In the genomic region with DNA sequence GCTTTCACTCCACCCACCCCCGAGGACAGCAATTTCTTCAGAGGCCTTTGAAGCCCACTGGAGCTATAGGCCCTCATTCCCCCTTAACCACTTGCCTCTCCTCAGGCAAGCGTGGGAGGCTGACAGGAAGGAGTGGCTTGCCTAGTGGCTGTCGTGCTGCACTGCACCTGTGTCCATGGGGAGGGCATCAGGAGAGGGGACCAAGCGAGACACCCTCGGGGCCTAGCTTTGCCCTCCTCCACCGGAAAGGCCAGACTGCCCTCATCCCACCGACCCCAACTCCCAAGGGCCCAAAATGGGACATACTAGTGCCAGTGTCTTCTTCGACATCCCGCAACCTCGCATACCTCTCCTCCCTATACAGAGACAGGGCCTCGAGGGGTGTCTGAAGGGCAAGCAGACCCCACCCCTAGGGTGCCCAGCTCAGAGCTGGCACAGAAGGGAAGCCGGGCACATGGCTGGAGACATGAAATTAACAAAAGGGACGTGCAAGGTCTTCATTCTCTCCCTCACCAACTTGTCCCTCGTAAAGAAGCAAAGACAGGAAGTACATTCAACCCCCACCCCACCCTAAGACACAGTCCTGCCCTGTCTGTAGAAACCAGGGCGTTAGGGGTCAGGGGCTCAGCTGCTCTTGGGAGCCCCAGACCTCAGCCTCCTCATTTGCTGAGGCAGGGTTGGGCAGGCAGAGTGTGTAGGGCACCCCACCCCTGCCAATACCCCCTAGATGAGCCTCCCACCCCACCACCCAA, we compare ENCODE assay signal across 12 cellular contexts. TPM values are rescaled to one million over a fixed set of nuclear protein-coding genes. Genes with fewer than 3 reads are reported as not detected.
DNase-seq lines count a peak whose midpoint lies in the region; ATAC-seq and TF ChIP-seq lines count a peak whose summit lies in the region.
"Had no signal": no experiment of that assay in that cellular context is flagged by ENCODE, and none has a peak within 500 bp of the region (broad histone marks: within the 10 kb centered on the region; RNA-seq: fewer than 3 reads in every experiment).

No MANE protein-coding gene starts in this region.

- H3K4me3 ChIP-seq in vagina: no peak overlapping the region
- H3K4me3 ChIP-seq: tibial artery had no signal

- TF ChIP-seq CTCF in WTC11 (IDR thresholded peaks at IDR 0.05): no peak
- TF ChIP-seq CTCF in vagina (IDR thresholded peaks at IDR 0.05): no peak

- POLR2A ChIA-PET in WTC11 (lab: Charles Lee): interaction anchor here (1.3 kb wide), 1 partner anchor 24 kb away, joined by 3 read pairs; a partner anchor contains a TSS

- H3K36me3 Mint-ChIP-seq in WTC11: no peaks in the 10 kb centered on the region

- H3K4me1 Mint-ChIP-seq in WTC11: peaks cover 2% of the 10 kb centered on the region; the same call in 1 of the 2 replicates

- no peak for TF ChIP-seq POLR2A in vagina (IDR thresholded peaks at IDR 0.05)

- no peaks in the 10 kb centered on the region for H3K27me3 Mint-ChIP-seq in WTC11 (ENCODE audit: low read depth)

- H3K27me3 ChIP-seq in vagina: no peaks in the 10 kb centered on the region
- H3K27me3 ChIP-seq: tibial artery had no signal

- no peaks in the 10 kb centered on the region for H3K9me3 ChIP-seq in vagina
- H3K9me3 ChIP-seq: tibial artery had no signal

- no peak overlapping the region for H3K4me3 Mint-ChIP-seq in WTC11

- CTCF ChIA-PET in WTC11 (lab: Charles Lee): interaction anchor here (0.7 to 2.3 kb wide), 10 partner anchors 9 to 297 kb away, joined by 3 to 17 read pairs (median 4); a partner anchor contains a TSS

- intact Hi-C loops in vagina (cut with DNase I): no loop called here

- no peaks in the 10 kb centered on the region for H3K4me1 ChIP-seq in vagina
- H3K4me1 ChIP-seq: tibial artery had no signal

- ATAC-seq in GM18868 (IDR thresholded peaks at IDR 0.05; ENCODE audit: unreplicated experiment) (peak; percentile 63), WTC11 (peak; percentile 82)
- ATAC-seq: right cardiac atrium had no signal

- H3K27ac ChIP-seq in vagina: no peak overlapping the region
- H3K27ac ChIP-seq: epithelial cell of prostate, tibial artery had no signal

- no peaks in the 10 kb centered on the region for H3K9me3 Mint-ChIP-seq in WTC11

- no peaks in the 10 kb centered on the region for H3K36me3 ChIP-seq in vagina

- peak; percentile 30 for DNase-seq in WTC11 (ENCODE audit: low spot score)
- DNase-seq in activated naive CD8-positive, alpha-beta T cell treated with anti-CD3 and anti-CD28 coated beads, Interleukin-2, amount 50 U/mL, for 16 hours (ENCODE audit: low read depth, low spot score): peak; percentile 29
- DNase-seq in stimulated activated CD4-positive, alpha-beta T cell treated with anti-CD3 and anti-CD28 coated beads, Interleukin-4, amount 100 ng/mL, for 4 hours: peak; percentile 44 to 46
- no peak for DNase-seq in NCI-H128 (lab: John Stamatoyannopoulos, UW; ENCODE audit: unreplicated experiment)
- DNase-seq in vagina (ENCODE audit: extremely low spot score in 2 of 2): no peak
- DNase-seq in HPDE6-E6E7 (ENCODE audit: extremely low spot score): no peak
- no peak for DNase-seq in nucleus accumbens (lab: John Stamatoyannopoulos, UW)
- DNase-seq: HCEC 1CT, tibial artery had no signal

- H3K27ac Mint-ChIP-seq in WTC11: no peak overlapping the region

TF ChIP-seq in WTC11, 78 proteins besides CTCF, POLR2A, EP300 and RAD21:
- TF ChIP-seq, protein P1, sequence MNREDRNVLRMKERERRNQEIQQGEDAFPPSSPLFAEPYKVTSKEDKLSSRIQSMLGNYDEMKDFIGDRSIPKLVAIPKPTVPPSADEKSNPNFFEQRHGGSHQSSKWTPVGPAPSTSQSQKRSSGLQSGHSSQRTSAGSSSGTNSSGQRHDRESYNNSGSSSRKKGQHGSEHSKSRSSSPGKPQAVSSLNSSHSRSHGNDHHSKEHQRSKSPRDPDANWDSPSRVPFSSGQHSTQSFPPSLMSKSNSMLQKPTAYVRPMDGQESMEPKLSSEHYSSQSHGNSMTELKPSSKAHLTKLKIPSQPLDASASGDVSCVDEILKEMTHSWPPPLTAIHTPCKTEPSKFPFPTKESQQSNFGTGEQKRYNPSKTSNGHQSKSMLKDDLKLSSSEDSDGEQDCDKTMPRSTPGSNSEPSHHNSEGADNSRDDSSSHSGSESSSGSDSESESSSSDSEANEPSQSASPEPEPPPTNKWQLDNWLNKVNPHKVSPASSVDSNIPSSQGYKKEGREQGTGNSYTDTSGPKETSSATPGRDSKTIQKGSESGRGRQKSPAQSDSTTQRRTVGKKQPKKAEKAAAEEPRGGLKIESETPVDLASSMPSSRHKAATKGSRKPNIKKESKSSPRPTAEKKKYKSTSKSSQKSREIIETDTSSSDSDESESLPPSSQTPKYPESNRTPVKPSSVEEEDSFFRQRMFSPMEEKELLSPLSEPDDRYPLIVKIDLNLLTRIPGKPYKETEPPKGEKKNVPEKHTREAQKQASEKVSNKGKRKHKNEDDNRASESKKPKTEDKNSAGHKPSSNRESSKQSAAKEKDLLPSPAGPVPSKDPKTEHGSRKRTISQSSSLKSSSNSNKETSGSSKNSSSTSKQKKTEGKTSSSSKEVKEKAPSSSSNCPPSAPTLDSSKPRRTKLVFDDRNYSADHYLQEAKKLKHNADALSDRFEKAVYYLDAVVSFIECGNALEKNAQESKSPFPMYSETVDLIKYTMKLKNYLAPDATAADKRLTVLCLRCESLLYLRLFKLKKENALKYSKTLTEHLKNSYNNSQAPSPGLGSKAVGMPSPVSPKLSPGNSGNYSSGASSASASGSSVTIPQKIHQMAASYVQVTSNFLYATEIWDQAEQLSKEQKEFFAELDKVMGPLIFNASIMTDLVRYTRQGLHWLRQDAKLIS (CRISPR knock-in tag; IDR thresholded peaks at IDR 0.05; ENCODE audit: borderline replicate concordance): no peak
- TF ChIP-seq ATF1 (CRISPR knock-in tag; IDR thresholded peaks at IDR 0.05): no peak
TF ChIP-seq in WTC11: peak in this region for 0.

RNA-seq across cellular contexts. Expression of a gene that starts 24.3 kb away (rescaled TPM):
- total RNA-seq in WTC11 (2021): 7.1 to 9.4 TPM (median 7.2 TPM) in 3 replicates
- total RNA-seq in vagina: 9.3 TPM

RNA-seq across cellular contexts. Expression of a gene that starts 55.0 kb away (rescaled TPM):
- total RNA-seq in WTC11 (2021): 35.2 to 37.0 TPM (median 37.0 TPM) in 3 replicates
- total RNA-seq in vagina: 27.5 TPM

Comparison
In these comparisons a context has a peak if more than half of its experiments do, and no peak if none do; other contexts are left out.
1. DNase-seq: peak in WTC11 (single experiment), activated naive CD8-positive, alpha-beta T cell treated with anti-CD3 and anti-CD28 coated beads, Interleukin-2, amount 50 U/mL, for 16 hours (single experiment) and stimulated activated CD4-positive, alpha-beta T cell treated with anti-CD3 and anti-CD28 coated beads, Interleukin-4, amount 100 ng/mL, for 4 hours (2 of 2); none in NCI-H128 (single experiment), vagina (0 of 2), HPDE6-E6E7 (single experiment) and nucleus accumbens (0 of 56).